Comparison of ENCODE assay signal across 9 cellular contexts in the genomic region with DNA sequence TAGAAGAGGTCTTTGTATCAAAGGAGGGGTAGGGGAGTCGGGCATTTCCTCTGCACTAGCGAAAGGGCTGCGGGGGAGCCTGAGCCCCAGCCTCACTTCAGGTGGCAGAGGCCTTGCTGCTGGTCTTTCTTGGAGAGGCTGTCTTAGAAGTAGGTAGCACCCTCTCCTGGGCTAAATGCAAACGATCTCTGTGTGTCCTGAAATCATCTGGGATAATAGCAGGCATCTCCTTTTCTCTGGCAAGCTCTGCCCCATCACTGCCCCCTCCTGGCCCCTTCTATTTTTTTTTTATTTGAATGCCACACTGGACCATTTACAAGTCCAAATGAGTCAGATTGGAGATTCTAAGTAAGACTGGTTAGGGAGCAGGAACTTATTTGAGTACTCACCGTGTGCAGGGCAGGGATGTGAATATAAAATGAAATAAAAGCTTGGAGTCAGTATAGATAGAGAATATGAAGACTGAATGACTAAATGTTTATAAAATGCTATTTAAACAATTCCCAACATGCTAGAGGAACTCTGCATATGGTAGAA.
DNase-seq lines count a peak whose midpoint lies in the region; ATAC-seq, FAIRE-seq and TF ChIP-seq lines count a peak whose summit lies in the region.
"Had no signal": no experiment of that assay in that cellular context is flagged by ENCODE, and none has a peak within 500 bp of the region (broad histone marks: within the 10 kb centered on the region; RNA-seq: fewer than 3 reads in every experiment).

No MANE protein-coding gene starts in this region.

- intact Hi-C loops in activated CD8-positive, alpha-beta T cell treated with anti-CD3 and anti-CD28 coated beads for 36 hours (cut with micrococcal nuclease) = no loop called here

- peak; percentile 90 for TF ChIP-seq CTCF in D721Med (IDR thresholded peaks at IDR 0.05; ENCODE audit: insufficient read depth, missing control alignments)
- peak; percentile 71 for TF ChIP-seq CTCF in activated CD8-positive, alpha-beta T cell treated with anti-CD3 and anti-CD28 coated beads for 36 hours (IDR thresholded peaks at IDR 0.05)
- peak; percentile 83 to 89 for TF ChIP-seq CTCF in fibroblast of lung (conservative IDR thresholded peaks at IDR 0.05 in 1 of 2, IDR thresholded peaks at IDR 0.05 in 1 of 2; ENCODE audit: low read depth in 1 of 2, low read length in 2 of 2)

- H3K9me3 Mint-ChIP-seq in activated CD8-positive, alpha-beta T cell treated with anti-CD3 and anti-CD28 coated beads for 36 hours = no peaks in the 10 kb centered on the region
- H3K9me3 Mint-ChIP-seq in naive thymus-derived CD8-positive, alpha-beta T cell = no peaks in the 10 kb centered on the region
- H3K9me3 Mint-ChIP-seq: activated B cell treated with CpG ODN at 0.5 μM for 24 hours had no signal

- H3K36me3 ChIP-seq in fibroblast of lung (ENCODE audit: control insufficient read depth, insufficient read depth, low read length) = no peaks in the 10 kb centered on the region

- H3K79me2 ChIP-seq in fibroblast of lung (ENCODE audit: control insufficient read depth, insufficient read depth, low read length) = no peaks in the 10 kb centered on the region

- H3K27ac ChIP-seq in fibroblast of lung (ENCODE audit: insufficient read depth, low read length) = no peak overlapping the region

- H3K4me3 Mint-ChIP-seq in activated CD8-positive, alpha-beta T cell treated with anti-CD3 and anti-CD28 coated beads for 36 hours = no peak overlapping the region
- H3K4me3 Mint-ChIP-seq in naive thymus-derived CD8-positive, alpha-beta T cell = no peak overlapping the region
- H3K4me3 Mint-ChIP-seq: activated B cell treated with CpG ODN at 0.5 μM for 24 hours had no signal

- H3K9me3 ChIP-seq in fibroblast of lung (ENCODE audit: control insufficient read depth, insufficient read depth, low read depth, low read length) = no peaks in the 10 kb centered on the region

- ATAC-seq in HG02981 (IDR thresholded peaks at IDR 0.05; ENCODE audit: unreplicated experiment) (peak; percentile 63), HG03135 (IDR thresholded peaks at IDR 0.05; ENCODE audit: unreplicated experiment) (no peak), HG03439 (IDR thresholded peaks at IDR 0.05; ENCODE audit: unreplicated experiment) (no peak)
- peak; percentile 81 for ATAC-seq in activated CD8-positive, alpha-beta T cell treated with anti-CD3 and anti-CD28 coated beads for 36 hours
- ATAC-seq in naive thymus-derived CD8-positive, alpha-beta T cell = peak; percentile 37 to 44

- H3K27ac Mint-ChIP-seq in activated CD8-positive, alpha-beta T cell treated with anti-CD3 and anti-CD28 coated beads for 36 hours = no peak overlapping the region
- no peak overlapping the region for H3K27ac Mint-ChIP-seq in naive thymus-derived CD8-positive, alpha-beta T cell
- H3K27ac Mint-ChIP-seq: activated B cell treated with CpG ODN at 0.5 μM for 24 hours had no signal

- peaks cover 12% of the 10 kb centered on the region for H3K4me1 Mint-ChIP-seq in activated CD8-positive, alpha-beta T cell treated with anti-CD3 and anti-CD28 coated beads for 36 hours (ENCODE audit: low read depth)
- H3K4me1 Mint-ChIP-seq in naive thymus-derived CD8-positive, alpha-beta T cell = peaks cover 7 to 17% (median 15%) of the 10 kb centered on the region in 4 donors

- CTCF ChIA-PET in activated CD8-positive, alpha-beta T cell treated with anti-CD3 and anti-CD28 coated beads for 36 hours (lab: Charles Lee) = interaction anchor here (0.6 to 1.8 kb wide), 14 partner anchors 13 to 393 kb away, joined by 3 to 5 read pairs (median 3); no protein-coding TSS in a partner anchor

- H3K4me1 ChIP-seq in fibroblast of lung (ENCODE audit: control insufficient read depth, extremely low read depth, insufficient read depth, low read length) = peaks cover 8% of the 10 kb centered on the region

- H2AFZ ChIP-seq in fibroblast of lung (ENCODE audit: low read length) = no peak overlapping the region

- H3K4me2 ChIP-seq in fibroblast of lung (ENCODE audit: extremely low read depth, insufficient read depth, low read length) = no peak overlapping the region

- DNase-seq in D721Med (ENCODE audit: insufficient read length, low spot score) = peak; percentile 35
- DNase-seq in NCI-H524 treated with DMSO at 0.1 percent for 48 hours (lab: John Stamatoyannopoulos, UW) = peak; percentile 69
- peak; percentile 47 for DNase-seq in activated CD8-positive, alpha-beta T cell treated with anti-CD3 and anti-CD28 coated beads for 36 hours
- DNase-seq in fibroblast of lung (ENCODE audit: low read depth in 2 of 2) = peak; percentile 92 to 97
- DNase-seq in naive thymus-derived CD8-positive, alpha-beta T cell = peak in 3 of 10 donors; percentile 11 to 25 (median 25)
- DNase-seq: activated B cell treated with CpG ODN at 0.5 μM for 24 hours had no signal

- FAIRE-seq in D721Med (lab: Jason Lieb, UNC) = peak; percentile 35

- POLR2A ChIA-PET in activated CD8-positive, alpha-beta T cell treated with anti-CD3 and anti-CD28 coated beads for 36 hours (lab: Charles Lee) = interaction anchor here (0.6 kb wide), 1 partner anchor 219 kb away, joined by 3 read pairs; no protein-coding TSS in a partner anchor
- POLR2A ChIA-PET in naive thymus-derived CD8-positive, alpha-beta T cell (lab: Charles Lee) = no interaction called here

- no peaks in the 10 kb centered on the region for H4K20me1 ChIP-seq in fibroblast of lung (ENCODE audit: control insufficient read depth, extremely low read depth, insufficient read depth, low read length)

- H3K27me3 Mint-ChIP-seq in activated CD8-positive, alpha-beta T cell treated with anti-CD3 and anti-CD28 coated beads for 36 hours = peaks cover 29% of the 10 kb centered on the region
- H3K27me3 Mint-ChIP-seq in naive thymus-derived CD8-positive, alpha-beta T cell = peaks cover 19 to 39% (median 25%) of the 10 kb centered on the region in 5 donors

- H3K4me3 ChIP-seq in fibroblast of lung (replicated peaks in 1 of 4; ENCODE audit: control extremely low read depth in 1 of 4, insufficient read depth in 1 of 4, low read depth in 3 of 4, low read length in 4 of 4) = no peak overlapping the region

- H3K27me3 ChIP-seq in fibroblast of lung (ENCODE audit: control insufficient read depth, insufficient read depth, low read length) = no peaks in the 10 kb centered on the region

- no peaks in the 10 kb centered on the region for H3K36me3 Mint-ChIP-seq in activated CD8-positive, alpha-beta T cell treated with anti-CD3 and anti-CD28 coated beads for 36 hours (ENCODE audit: low read depth)
- no peaks in the 10 kb centered on the region for H3K36me3 Mint-ChIP-seq in naive thymus-derived CD8-positive, alpha-beta T cell

- H3K9ac ChIP-seq in fibroblast of lung (ENCODE audit: insufficient read depth, low read length) = no peak overlapping the region

Comparison
In these comparisons a context has a peak if more than half of its experiments do, and no peak if none do; other contexts are left out.
1. ATAC-seq: peak in HG02981 (single experiment), activated CD8-positive, alpha-beta T cell treated with anti-CD3 and anti-CD28 coated beads for 36 hours (single experiment) and naive thymus-derived CD8-positive, alpha-beta T cell (2 of 2); none in HG03135 (single experiment) and HG03439 (single experiment).
2. Peak in every context shown above with its lines, with median percentiles within 50 percentile points of each other: CTCF ChIP-seq.